ENCODE assay signal across 24 cellular contexts in the genomic region with DNA sequence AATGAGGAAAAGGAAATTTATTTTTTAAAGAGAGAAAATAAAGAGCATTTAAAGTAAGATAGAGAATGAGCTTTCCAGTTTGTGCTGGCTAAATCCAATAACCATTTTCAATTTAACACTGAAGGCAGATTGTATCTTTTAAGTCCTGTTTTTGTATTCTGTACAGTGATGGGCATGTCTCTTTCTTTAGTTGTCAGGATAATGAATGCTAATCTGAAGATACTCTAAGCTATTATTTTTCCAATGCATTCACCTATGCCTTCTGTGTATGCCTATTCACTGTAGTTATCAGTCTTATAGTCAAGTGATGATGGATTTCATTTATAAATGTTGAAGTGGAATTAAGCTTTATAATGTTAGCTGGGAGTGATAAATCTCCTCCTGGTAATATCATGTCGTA.
DNase-seq lines count a peak whose midpoint lies in the region; ATAC-seq, FAIRE-seq and TF ChIP-seq lines count a peak whose summit lies in the region.
"Had no signal": no experiment of that assay in that cellular context is flagged by ENCODE, and none has a peak within 500 bp of the region (broad histone marks: within the 10 kb centered on the region; RNA-seq: fewer than 3 reads in every experiment).

No MANE protein-coding gene starts in this region.

- H3K27ac ChIP-seq in neural cell (ENCODE audit: low read length), result peak overlapping the region; percentile 72
- H3K27ac ChIP-seq: BLaER1 treated with 17β-estradiol and CSF1 and Interleukin-3, amounts not matched to agents 10 nM and 100 nM; C4-2B had no signal

- H3K79me2 ChIP-seq in Loucy (ENCODE audit: insufficient read depth, low read length), result no peaks in the 10 kb centered on the region
- no peaks in the 10 kb centered on the region for H3K79me2 ChIP-seq in neural cell (replicated peaks; ENCODE audit: insufficient read depth, low read length)

- H3K9me3 ChIP-seq in Loucy (ENCODE audit: insufficient read depth, low read depth, low read length), result peaks cover 8% of the 10 kb centered on the region; the same call in 1 of the 2 replicates
- no peaks in the 10 kb centered on the region for H3K9me3 ChIP-seq in neural cell (ENCODE audit: low read length)
- H3K9me3 ChIP-seq: Caco-2 had no signal

- ATAC-seq in HG03520 (IDR thresholded peaks at IDR 0.05; ENCODE audit: unreplicated experiment), result no peak
- ATAC-seq: CD8-positive, alpha-beta T cell; GM12878 had no signal

- peak overlapping the region; percentile 62 for H3K4me2 ChIP-seq in Loucy (ENCODE audit: low read depth, low read length, poor library complexity, severe bottlenecking)
- H3K4me2 ChIP-seq in neural cell (ENCODE audit: low read length), result peak overlapping the region; percentile 20

- no peaks in the 10 kb centered on the region for H3K27me3 ChIP-seq in Loucy (ENCODE audit: insufficient read depth, low read length, poor library complexity, severe bottlenecking)
- H3K27me3 ChIP-seq in neural cell (ENCODE audit: insufficient read depth, low read depth, low read length), result no peaks in the 10 kb centered on the region
- H3K27me3 ChIP-seq: BLaER1 treated with 17β-estradiol and CSF1 and Interleukin-3, amounts not matched to agents 10 nM and 100 nM had no signal

- H3K36me3 ChIP-seq in Loucy (ENCODE audit: insufficient read depth, low read length) (no peaks in the 10 kb centered on the region), neural cell (ENCODE audit: insufficient read depth, low read length) (no peaks in the 10 kb centered on the region)
- H3K36me3 ChIP-seq: BLaER1 treated with 17β-estradiol and CSF1 and Interleukin-3, amounts not matched to agents 10 nM and 100 nM had no signal

- no peak for TF ChIP-seq RAD21 in neural cell (conservative IDR thresholded peaks at IDR 0.05)

- peak; percentile 99 for FAIRE-seq in D721Med (lab: Jason Lieb, UNC)
- FAIRE-seq in frontal cortex (lab: Jason Lieb, UNC), result no peak
- FAIRE-seq: GM12878, GM12892, GM18507 had no signal

- H2AFZ ChIP-seq in Loucy (ENCODE audit: low read length) (no peak overlapping the region), neural cell (ENCODE audit: low read depth, low read length) (no peak overlapping the region)

- TF ChIP-seq CTCF in D721Med (IDR thresholded peaks at IDR 0.05; ENCODE audit: insufficient read depth, missing control alignments) (no peak), Loucy (conservative IDR thresholded peaks at IDR 0.05; ENCODE audit: low read length) (no peak), neural cell (IDR thresholded peaks at IDR 0.05; ENCODE audit: poor library complexity, severe bottlenecking) (no peak)

- DNase-seq in D721Med (ENCODE audit: insufficient read length, low spot score), result no peak
- no peak for DNase-seq in frontal cortex (ENCODE audit: low spot score in 2 of 2)
- DNase-seq in germinal center (ENCODE audit: low spot score), result no peak
- DNase-seq: 8988T; AML-193; Caco-2; Calu3; CD4-positive, alpha-beta T cell; CD8-positive, alpha-beta T cell; DMS 273 treated with DMSO at 0.1 percent for 48 hours; DMS153; DMS53; DMS79; DND-41; EL; GDM1 had no signal

- H3F3A ChIP-seq in Loucy (ENCODE audit: low read depth) (peaks cover 7% of the 10 kb centered on the region), neural cell (ENCODE audit: insufficient read depth, low read length, poor library complexity, severe bottlenecking) (no peaks in the 10 kb centered on the region)

- no peak overlapping the region for H3K4me3 ChIP-seq in Loucy (ENCODE audit: low read length, poor library complexity, severe bottlenecking)
- peak overlapping the region; percentile 13 for H3K4me3 ChIP-seq in neural cell (ENCODE audit: low read length)
- H3K4me3 ChIP-seq: BLaER1 treated with 17β-estradiol and CSF1 and Interleukin-3, amounts not matched to agents 10 nM and 100 nM; GM12878 had no signal

- peaks cover 34% of the 10 kb centered on the region for H3K4me1 ChIP-seq in Loucy (ENCODE audit: insufficient read depth, low read length, poor library complexity, severe bottlenecking)
- H3K4me1 ChIP-seq: Caco-2 had no signal

- no peaks in the 10 kb centered on the region for H4K20me1 ChIP-seq in Loucy (ENCODE audit: insufficient read depth, low read length, poor library complexity, severe bottlenecking)
- H4K20me1 ChIP-seq in neural cell (ENCODE audit: insufficient read depth), result no peaks in the 10 kb centered on the region
- H4K20me1 ChIP-seq: BLaER1 treated with 17β-estradiol and CSF1 and Interleukin-3, amounts not matched to agents 10 nM and 100 nM had no signal

- peak; percentile 95 for TF ChIP-seq EP300 in neural cell (conservative IDR thresholded peaks at IDR 0.05; ENCODE audit: poor library complexity, severe bottlenecking)

- H3K9me2 ChIP-seq in Loucy (replicated peaks; ENCODE audit: low read depth, low read length) (no peaks in the 10 kb centered on the region), neural cell (ENCODE audit: insufficient read depth, low read length) (no peaks in the 10 kb centered on the region)

- H3K9ac ChIP-seq in Loucy (ENCODE audit: low read depth, low read length, poor library complexity, severe bottlenecking) (no peak overlapping the region), neural cell (ENCODE audit: low read length) (peak overlapping the region; percentile 17)
- H3K9ac ChIP-seq: BLaER1 treated with 17β-estradiol and CSF1 and Interleukin-3, amounts not matched to agents 10 nM and 100 nM had no signal

TF ChIP-seq in neural cell, 6 proteins besides CTCF, POLR2A, EP300 and RAD21:
- TF ChIP-seq POLR2AphosphoS5 (IDR thresholded peaks at IDR 0.05) (peak; percentile 70), TAF1 (IDR thresholded peaks at IDR 0.05; ENCODE audit: low read depth) (no peak)
- TF ChIP-seq, protein P1, sequence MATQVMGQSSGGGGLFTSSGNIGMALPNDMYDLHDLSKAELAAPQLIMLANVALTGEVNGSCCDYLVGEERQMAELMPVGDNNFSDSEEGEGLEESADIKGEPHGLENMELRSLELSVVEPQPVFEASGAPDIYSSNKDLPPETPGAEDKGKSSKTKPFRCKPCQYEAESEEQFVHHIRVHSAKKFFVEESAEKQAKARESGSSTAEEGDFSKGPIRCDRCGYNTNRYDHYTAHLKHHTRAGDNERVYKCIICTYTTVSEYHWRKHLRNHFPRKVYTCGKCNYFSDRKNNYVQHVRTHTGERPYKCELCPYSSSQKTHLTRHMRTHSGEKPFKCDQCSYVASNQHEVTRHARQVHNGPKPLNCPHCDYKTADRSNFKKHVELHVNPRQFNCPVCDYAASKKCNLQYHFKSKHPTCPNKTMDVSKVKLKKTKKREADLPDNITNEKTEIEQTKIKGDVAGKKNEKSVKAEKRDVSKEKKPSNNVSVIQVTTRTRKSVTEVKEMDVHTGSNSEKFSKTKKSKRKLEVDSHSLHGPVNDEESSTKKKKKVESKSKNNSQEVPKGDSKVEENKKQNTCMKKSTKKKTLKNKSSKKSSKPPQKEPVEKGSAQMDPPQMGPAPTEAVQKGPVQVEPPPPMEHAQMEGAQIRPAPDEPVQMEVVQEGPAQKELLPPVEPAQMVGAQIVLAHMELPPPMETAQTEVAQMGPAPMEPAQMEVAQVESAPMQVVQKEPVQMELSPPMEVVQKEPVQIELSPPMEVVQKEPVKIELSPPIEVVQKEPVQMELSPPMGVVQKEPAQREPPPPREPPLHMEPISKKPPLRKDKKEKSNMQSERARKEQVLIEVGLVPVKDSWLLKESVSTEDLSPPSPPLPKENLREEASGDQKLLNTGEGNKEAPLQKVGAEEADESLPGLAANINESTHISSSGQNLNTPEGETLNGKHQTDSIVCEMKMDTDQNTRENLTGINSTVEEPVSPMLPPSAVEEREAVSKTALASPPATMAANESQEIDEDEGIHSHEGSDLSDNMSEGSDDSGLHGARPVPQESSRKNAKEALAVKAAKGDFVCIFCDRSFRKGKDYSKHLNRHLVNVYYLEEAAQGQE (IDR thresholded peaks at IDR 0.05; ENCODE audit: borderline replicate concordance), result peak; percentile 20
TF ChIP-seq in neural cell: peak in this region for 2.
